ENCODE assay signal across 24 cellular contexts in genomic region chr10:83544049-83544448, GRCh38.
DNase-seq lines count a peak whose midpoint lies in the region; ATAC-seq and TF ChIP-seq lines count a peak whose summit lies in the region.
"Had no signal": no experiment of that assay in that cellular context is flagged by ENCODE, and none has a peak within 500 bp of the region (broad histone marks: within the 10 kb centered on the region; RNA-seq: fewer than 3 reads in every experiment).

No MANE protein-coding gene starts in this region.

- peaks cover 0 to 57% (median 27%) of the 10 kb centered on the region in 9 donors for H3K4me1 ChIP-seq in heart right ventricle
- H3K4me1 ChIP-seq: SJSA1 had no signal

- H3K27ac Mint-ChIP-seq in brain (peak overlapping the region; percentile 49 to 90 (median 68)), nephron progenitor cell (peak overlapping the region; percentile 68)
- H3K27ac Mint-ChIP-seq: activated CD4-positive, alpha-beta T cell treated with anti-CD3 and anti-CD28 coated beads for 36 hours; activated T-cell treated with anti-CD3 and anti-CD28 coated beads, Interleukin-2, amount 50 U/mL, for 24 hours had no signal

- H3K4me3 ChIP-seq in heart right ventricle, result no peak overlapping the region
- H3K4me3 ChIP-seq: gastroesophageal sphincter, SJSA1 had no signal

- H3K27ac ChIP-seq in heart right ventricle, result peak overlapping the region in 9 of 10 donors; percentile 14 to 87 (median 56)
- H3K27ac ChIP-seq: SJSA1 had no signal

- H3K9me3 Mint-ChIP-seq in brain (peaks cover 0 to 2% (median 0%) of the 10 kb centered on the region in 5 experiments), nephron progenitor cell (no peaks in the 10 kb centered on the region)

- H3K27me3 ChIP-seq in heart right ventricle, result no peaks in the 10 kb centered on the region
- H3K27me3 ChIP-seq: BE2C, gastroesophageal sphincter, SJSA1 had no signal

- H3K36me3 Mint-ChIP-seq in brain (no peaks in the 10 kb centered on the region), nephron progenitor cell (ENCODE audit: low read depth) (no peaks in the 10 kb centered on the region)

- no peaks in the 10 kb centered on the region for H3K36me3 ChIP-seq in heart right ventricle
- H3K36me3 ChIP-seq: BE2C, gastroesophageal sphincter, SJSA1 had no signal

- 75 to 76% methylated on average over 1 of the region's 1 CpG for WGBS in heart right ventricle, 2 donors

- ATAC-seq in heart right ventricle (no peak), left ventricle myocardium superior (no peak), HG02763 (IDR thresholded peaks at IDR 0.05; ENCODE audit: unreplicated experiment) (no peak)
- ATAC-seq: activated CD4-positive, alpha-beta T cell treated with anti-CD3 and anti-CD28 coated beads for 36 hours; esophagus mucosa; gastroesophageal sphincter; HepG2 had no signal

- H3K27me3 Mint-ChIP-seq in brain, result no peaks in the 10 kb centered on the region
- H3K27me3 Mint-ChIP-seq in nephron progenitor cell (ENCODE audit: low read depth, poor library complexity), result no peaks in the 10 kb centered on the region
- H3K27me3 Mint-ChIP-seq: activated CD4-positive, alpha-beta T cell treated with anti-CD3 and anti-CD28 coated beads for 36 hours; activated T-cell treated with anti-CD3 and anti-CD28 coated beads, Interleukin-2, amount 50 U/mL, for 24 hours had no signal

- DNase-seq in heart right ventricle (no peak), left ventricle myocardium superior (no peak), nephron progenitor cell (no peak), OCI-M1 (lab: John Stamatoyannopoulos, UW) (no peak), OCI-M2 (lab: John Stamatoyannopoulos, UW; ENCODE audit: unreplicated experiment) (no peak)
- DNase-seq in activated CD8-positive, alpha-beta memory T cell treated with anti-CD3 and anti-CD28 coated beads, Interleukin-2, amount 50 U/mL, for 4 hours, result no peak
- DNase-seq: activated CD4-positive, alpha-beta T cell treated with anti-CD3 and anti-CD28 coated beads for 36 hours; activated CD8-positive, alpha-beta memory T cell treated with anti-CD3 and anti-CD28 coated beads for 24 hours; activated T-cell treated with anti-CD3 and anti-CD28 coated beads, Interleukin-2, amount 50 U/mL, for 24 hours; BE2C; DMS79; effector memory CD4-positive, alpha-beta T cell; HCEC 1CT; Kasumi-1; kidney; NCI-H187; small intestine; T-helper 1 cell had no signal

- H3K9me3 ChIP-seq in heart right ventricle, result peaks cover 0 to 11% (median 0%) of the 10 kb centered on the region in 11 donors
- H3K9me3 ChIP-seq: BE2C, gastroesophageal sphincter, SJSA1 had no signal

- H3K4me3 Mint-ChIP-seq in brain, result peak overlapping the region in 2 of 5 experiments; percentile 2 to 20
- H3K4me3 Mint-ChIP-seq in nephron progenitor cell, result no peak overlapping the region
- H3K4me3 Mint-ChIP-seq: activated CD4-positive, alpha-beta T cell treated with anti-CD3 and anti-CD28 coated beads for 36 hours; activated T-cell treated with anti-CD3 and anti-CD28 coated beads, Interleukin-2, amount 50 U/mL, for 24 hours had no signal

- peaks cover 52% of the 10 kb centered on the region for H3K4me1 Mint-ChIP-seq in brain
- peaks cover 47% of the 10 kb centered on the region for H3K4me1 Mint-ChIP-seq in nephron progenitor cell
- H3K4me1 Mint-ChIP-seq: activated CD4-positive, alpha-beta T cell treated with anti-CD3 and anti-CD28 coated beads for 36 hours had no signal

- TF ChIP-seq CTCF in heart right ventricle (IDR thresholded peaks at IDR 0.05), result no peak
- no peak for TF ChIP-seq CTCF in brain (conservative IDR thresholded peaks at IDR 0.05)
- no peak for TF ChIP-seq CTCF in nephron progenitor cell (IDR thresholded peaks at IDR 0.05)

- intact Hi-C loops in heart right ventricle (cut with DNase I) (loop anchor here in 1 of 10 donors (10.0 kb wide), 1 partner anchor 149 kb away; no protein-coding TSS in a partner anchor), left ventricle myocardium superior (cut with micrococcal nuclease) (no loop called here)
